In the genomic region with DNA sequence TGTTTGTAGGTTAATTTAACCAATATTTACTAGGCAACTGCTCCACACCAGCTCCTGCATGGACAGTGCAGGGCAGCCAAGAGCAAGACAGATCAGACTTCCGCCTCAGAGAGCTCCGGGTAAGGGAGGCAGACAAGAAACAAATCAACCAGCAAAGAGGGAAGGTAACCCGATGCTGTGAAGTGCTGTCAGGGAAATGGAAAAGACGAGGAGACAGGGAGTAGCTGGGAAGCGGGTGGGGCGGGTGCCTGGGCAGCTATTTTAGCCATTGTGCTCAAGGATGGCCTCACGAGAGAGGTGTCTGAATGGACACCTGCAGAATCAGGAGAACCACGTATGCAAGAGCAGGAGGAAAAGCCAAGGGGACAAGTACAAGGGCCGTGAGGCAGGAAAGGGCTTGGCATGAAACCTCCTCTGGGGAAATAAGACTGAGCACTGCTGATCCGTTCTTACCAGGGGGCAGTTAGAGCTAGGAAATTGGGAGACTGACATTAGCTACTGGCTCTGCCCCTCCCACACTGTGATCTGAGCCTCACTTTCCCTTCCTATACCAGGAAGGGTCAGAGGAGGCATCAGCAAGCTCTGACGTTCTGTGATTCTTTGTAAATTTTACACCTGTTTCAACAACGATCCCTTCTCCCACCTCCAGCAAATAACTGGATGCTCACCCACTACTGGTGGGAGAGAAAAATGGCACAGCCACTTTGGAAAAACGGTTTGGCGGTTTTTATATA, we compare ENCODE assay signal across 1 cellular context.
TF ChIP-seq lines count a peak whose summit lies in the region.

No MANE protein-coding gene starts in this region.

TF ChIP-seq in GM23338, 12 proteins besides CTCF, POLR2A, EP300 and RAD21:
- no peak for TF ChIP-seq EZH2phosphoT487 (IDR thresholded peaks at IDR 0.05; ENCODE audit: unreplicated experiment)
- TF ChIP-seq CREB1 (CRISPR knock-in tag; IDR thresholded peaks at IDR 0.05; ENCODE audit: low read depth), result no peak
- TF ChIP-seq EZH2 (IDR thresholded peaks at IDR 0.05; ENCODE audit: low read depth, unreplicated experiment), result no peak
- no peak for TF ChIP-seq NANOG (IDR thresholded peaks at IDR 0.05; ENCODE audit: borderline replicate concordance)
- no peak for TF ChIP-seq JUNB (IDR thresholded peaks at IDR 0.05; ENCODE audit: unreplicated experiment)
- TF ChIP-seq POLR2AphosphoS5 (IDR thresholded peaks at IDR 0.05; ENCODE audit: low read depth), result no peak
- TF ChIP-seq, protein P1, sequence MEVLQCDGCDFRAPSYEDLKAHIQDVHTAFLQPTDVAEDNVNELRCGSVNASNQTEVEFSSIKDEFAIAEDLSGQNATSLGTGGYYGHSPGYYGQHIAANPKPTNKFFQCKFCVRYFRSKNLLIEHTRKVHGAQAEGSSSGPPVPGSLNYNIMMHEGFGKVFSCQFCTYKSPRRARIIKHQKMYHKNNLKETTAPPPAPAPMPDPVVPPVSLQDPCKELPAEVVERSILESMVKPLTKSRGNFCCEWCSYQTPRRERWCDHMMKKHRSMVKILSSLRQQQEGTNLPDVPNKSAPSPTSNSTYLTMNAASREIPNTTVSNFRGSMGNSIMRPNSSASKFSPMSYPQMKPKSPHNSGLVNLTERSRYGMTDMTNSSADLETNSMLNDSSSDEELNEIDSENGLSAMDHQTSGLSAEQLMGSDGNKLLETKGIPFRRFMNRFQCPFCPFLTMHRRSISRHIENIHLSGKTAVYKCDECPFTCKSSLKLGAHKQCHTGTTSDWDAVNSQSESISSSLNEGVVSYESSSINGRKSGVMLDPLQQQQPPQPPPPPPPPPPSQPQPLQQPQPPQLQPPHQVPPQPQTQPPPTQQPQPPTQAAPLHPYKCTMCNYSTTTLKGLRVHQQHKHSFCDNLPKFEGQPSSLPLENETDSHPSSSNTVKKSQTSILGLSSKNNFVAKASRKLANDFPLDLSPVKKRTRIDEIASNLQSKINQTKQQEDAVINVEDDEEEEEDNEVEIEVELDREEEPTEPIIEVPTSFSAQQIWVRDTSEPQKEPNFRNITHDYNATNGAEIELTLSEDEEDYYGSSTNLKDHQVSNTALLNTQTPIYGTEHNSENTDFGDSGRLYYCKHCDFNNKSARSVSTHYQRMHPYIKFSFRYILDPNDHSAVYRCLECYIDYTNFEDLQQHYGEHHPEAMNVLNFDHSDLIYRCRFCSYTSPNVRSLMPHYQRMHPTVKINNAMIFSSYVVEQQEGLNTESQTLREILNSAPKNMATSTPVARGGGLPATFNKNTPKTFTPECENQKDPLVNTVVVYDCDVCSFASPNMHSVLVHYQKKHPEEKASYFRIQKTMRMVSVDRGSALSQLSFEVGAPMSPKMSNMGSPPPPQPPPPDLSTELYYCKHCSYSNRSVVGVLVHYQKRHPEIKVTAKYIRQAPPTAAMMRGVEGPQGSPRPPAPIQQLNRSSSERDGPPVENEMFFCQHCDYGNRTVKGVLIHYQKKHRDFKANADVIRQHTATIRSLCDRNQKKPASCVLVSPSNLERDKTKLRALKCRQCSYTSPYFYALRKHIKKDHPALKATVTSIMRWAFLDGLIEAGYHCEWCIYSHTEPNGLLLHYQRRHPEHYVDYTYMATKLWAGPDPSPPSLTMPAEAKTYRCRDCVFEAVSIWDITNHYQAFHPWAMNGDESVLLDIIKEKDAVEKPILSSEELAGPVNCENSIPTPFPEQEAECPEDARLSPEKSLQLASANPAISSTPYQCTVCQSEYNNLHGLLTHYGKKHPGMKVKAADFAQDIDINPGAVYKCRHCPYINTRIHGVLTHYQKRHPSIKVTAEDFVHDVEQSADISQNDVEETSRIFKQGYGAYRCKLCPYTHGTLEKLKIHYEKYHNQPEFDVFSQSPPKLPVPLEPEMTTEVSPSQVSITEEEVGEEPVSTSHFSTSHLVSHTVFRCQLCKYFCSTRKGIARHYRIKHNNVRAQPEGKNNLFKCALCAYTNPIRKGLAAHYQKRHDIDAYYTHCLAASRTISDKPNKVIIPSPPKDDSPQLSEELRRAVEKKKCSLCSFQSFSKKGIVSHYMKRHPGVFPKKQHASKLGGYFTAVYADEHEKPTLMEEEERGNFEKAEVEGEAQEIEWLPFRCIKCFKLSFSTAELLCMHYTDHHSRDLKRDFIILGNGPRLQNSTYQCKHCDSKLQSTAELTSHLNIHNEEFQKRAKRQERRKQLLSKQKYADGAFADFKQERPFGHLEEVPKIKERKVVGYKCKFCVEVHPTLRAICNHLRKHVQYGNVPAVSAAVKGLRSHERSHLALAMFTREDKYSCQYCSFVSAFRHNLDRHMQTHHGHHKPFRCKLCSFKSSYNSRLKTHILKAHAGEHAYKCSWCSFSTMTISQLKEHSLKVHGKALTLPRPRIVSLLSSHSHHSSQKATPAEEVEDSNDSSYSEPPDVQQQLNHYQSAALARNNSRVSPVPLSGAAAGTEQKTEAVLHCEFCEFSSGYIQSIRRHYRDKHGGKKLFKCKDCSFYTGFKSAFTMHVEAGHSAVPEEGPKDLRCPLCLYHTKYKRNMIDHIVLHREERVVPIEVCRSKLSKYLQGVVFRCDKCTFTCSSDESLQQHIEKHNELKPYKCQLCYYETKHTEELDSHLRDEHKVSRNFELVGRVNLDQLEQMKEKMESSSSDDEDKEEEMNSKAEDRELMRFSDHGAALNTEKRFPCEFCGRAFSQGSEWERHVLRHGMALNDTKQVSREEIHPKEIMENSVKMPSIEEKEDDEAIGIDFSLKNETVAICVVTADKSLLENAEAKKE (CRISPR knock-in tag; IDR thresholded peaks at IDR 0.05), result no peak
- no peak for TF ChIP-seq ZNF114 (CRISPR knock-in tag; IDR thresholded peaks at IDR 0.05)
